25 cellular contexts compared by ENCODE assay signal in genomic region chr2:758073-758820, GRCh38.
DNase-seq lines count a peak whose midpoint lies in the region; ATAC-seq and TF ChIP-seq lines count a peak whose summit lies in the region.
"Had no signal": no experiment of that assay in that cellular context is flagged by ENCODE, and none has a peak within 500 bp of the region (broad histone marks: within the 10 kb centered on the region; RNA-seq: fewer than 3 reads in every experiment).

No MANE protein-coding gene starts in this region.

- H3K79me2 ChIP-seq in SK-N-SH (ENCODE audit: insufficient read depth) (no peaks in the 10 kb centered on the region), Loucy (ENCODE audit: insufficient read depth, low read length) (no peaks in the 10 kb centered on the region)

- no peak for TF ChIP-seq CTCF in SK-N-SH (IDR thresholded peaks at IDR 0.05)
- TF ChIP-seq CTCF in Loucy (conservative IDR thresholded peaks at IDR 0.05; ENCODE audit: low read length), result no peak
- no peak for TF ChIP-seq CTCF in NB4 (IDR thresholded peaks at IDR 0.05; ENCODE audit: low read depth, low read length)
- TF ChIP-seq CTCF in tibial artery (IDR thresholded peaks at IDR 0.05), result no peak

- no peak for TF ChIP-seq EP300 in SK-N-SH (IDR thresholded peaks at IDR 0.05; ENCODE audit: borderline replicate concordance in 1 of 2, low read depth in 1 of 2, low read length in 1 of 2)

- H4K20me1 ChIP-seq in SK-N-SH (ENCODE audit: insufficient read depth) (no peaks in the 10 kb centered on the region), Loucy (ENCODE audit: insufficient read depth, low read length, poor library complexity, severe bottlenecking) (no peaks in the 10 kb centered on the region)

- H3K9ac ChIP-seq in SK-N-SH, result no peak overlapping the region
- peak overlapping the region; percentile 10 for H3K9ac ChIP-seq in Loucy (ENCODE audit: low read depth, low read length, poor library complexity, severe bottlenecking)

- no peaks in the 10 kb centered on the region for H3K9me2 ChIP-seq in SK-N-SH
- no peaks in the 10 kb centered on the region for H3K9me2 ChIP-seq in Loucy (replicated peaks; ENCODE audit: low read depth, low read length)

- H3K4me2 ChIP-seq in SK-N-SH, result no peak overlapping the region
- H3K4me2 ChIP-seq in Loucy (ENCODE audit: low read depth, low read length, poor library complexity, severe bottlenecking), result peak overlapping the region; percentile 50

- H2AFZ ChIP-seq in SK-N-SH (ENCODE audit: low read depth) (no peak overlapping the region), Loucy (ENCODE audit: low read length) (no peak overlapping the region)

- H3K27me3 ChIP-seq in SK-N-SH (ENCODE audit: insufficient read depth), result no peaks in the 10 kb centered on the region
- H3K27me3 ChIP-seq in Loucy (ENCODE audit: insufficient read depth, low read length, poor library complexity, severe bottlenecking), result no peaks in the 10 kb centered on the region
- H3K27me3 ChIP-seq in tibial artery, result no peaks in the 10 kb centered on the region
- H3K27me3 ChIP-seq: Peyer's patch had no signal

- no peak for TF ChIP-seq RAD21 in SK-N-SH (IDR thresholded peaks at IDR 0.05; ENCODE audit: low read length)

- ATAC-seq in SK-N-SH treated with all-trans-retinoic acid at 6 μM for 48 hours, result no peak
- no peak for ATAC-seq in HG03378 (IDR thresholded peaks at IDR 0.05; ENCODE audit: unreplicated experiment)

- H3K9me3 ChIP-seq in SK-N-SH (no peaks in the 10 kb centered on the region), Loucy (ENCODE audit: insufficient read depth, low read depth, low read length) (no peaks in the 10 kb centered on the region), tibial artery (no peaks in the 10 kb centered on the region)
- H3K9me3 ChIP-seq: Peyer's patch had no signal

- H3F3A ChIP-seq in SK-N-SH (replicated peaks; ENCODE audit: insufficient read depth), result no peaks in the 10 kb centered on the region
- H3F3A ChIP-seq in Loucy (ENCODE audit: low read depth), result no peaks in the 10 kb centered on the region

- H3K4me3 ChIP-seq in SK-N-SH (ENCODE audit: low read depth in 2 of 2, low read length in 1 of 2) (no peak overlapping the region), Loucy (ENCODE audit: low read length, poor library complexity, severe bottlenecking) (no peak overlapping the region), NB4 (ENCODE audit: low read depth, low read length) (no peak overlapping the region), tibial artery (no peak overlapping the region)
- H3K4me3 ChIP-seq: Peyer's patch had no signal

- intact Hi-C loops in tibial artery (cut with DNase I; ENCODE audit: low total_unique reads), result no loop called here

- H3K4me1 ChIP-seq in SK-N-SH (ENCODE audit: control insufficient read depth in 1 of 2, insufficient read depth in 2 of 2, low read depth in 1 of 2, low read length in 1 of 2), result peaks cover 0 to 12% of the 10 kb centered on the region in 2 experiments; a peak in 1 of 4 replicates
- H3K4me1 ChIP-seq in Loucy (ENCODE audit: insufficient read depth, low read length, poor library complexity, severe bottlenecking), result peaks cover 58% of the 10 kb centered on the region
- no peaks in the 10 kb centered on the region for H3K4me1 ChIP-seq in tibial artery
- H3K4me1 ChIP-seq: Peyer's patch had no signal

- H3K36me3 ChIP-seq in SK-N-SH (replicated peaks in 1 of 2; ENCODE audit: control insufficient read depth in 1 of 2, insufficient read depth in 2 of 2, low read length in 1 of 2) (no peaks in the 10 kb centered on the region), Loucy (ENCODE audit: insufficient read depth, low read length) (no peaks in the 10 kb centered on the region), tibial artery (no peaks in the 10 kb centered on the region)
- H3K36me3 ChIP-seq: Peyer's patch had no signal

- DNase-seq in SK-N-SH, result no peak
- peak; percentile 67 for DNase-seq in NB4 (ENCODE audit: low read depth)
- no peak for DNase-seq in NCI-H146 (lab: John Stamatoyannopoulos, UW)
- DNase-seq in tibial artery, result no peak
- DNase-seq in OCI-M1 (lab: John Stamatoyannopoulos, UW), result no peak
- DNase-seq: CD4-positive, CD25-positive, alpha-beta regulatory T cell; DMS153; H9; HFFc6; KG1; NCI-H1048; NCI-H1417; NCI-H1694 treated with DMSO at 0.1 percent for 48 hours; NCI-H2081; NCI-H2171; NCI-H226; NCI-H510A; NCI-H69; Peyer's patch; SHP77 treated with DMSO at 0.1 percent for 48 hours; SW 1271 had no signal

- POLR2A ChIA-PET in SK-N-SH (lab: Yijun Ruan, JAX), result no interaction called here

- WGBS in SK-N-SH (ENCODE audit: low lambda C conversion rate), result 69% methylated on average over 13 of the region's 13 CpGs

- TF ChIP-seq POLR2A in NB4 (IDR thresholded peaks at IDR 0.05; ENCODE audit: extremely low read depth, insufficient read length), result no peak

- no peak overlapping the region for H3K27ac ChIP-seq in SK-N-SH (ENCODE audit: low read depth in 2 of 2, low read length in 1 of 2)
- H3K27ac ChIP-seq in tibial artery, result no peak overlapping the region
- H3K27ac ChIP-seq: 22Rv1, Peyer's patch had no signal

- CTCF ChIA-PET in SK-N-SH (lab: Yijun Ruan, JAX), result interaction anchor here (1.0 to 1.3 kb wide), 2 partner anchors 197 to 383 kb away, joined by 3 read pairs; no protein-coding TSS in a partner anchor

TF ChIP-seq in SK-N-SH, 30 proteins besides CTCF, POLR2A, EP300 and RAD21:
- TF ChIP-seq GATA2 (CRISPR knock-in tag; IDR thresholded peaks at IDR 0.05) (peak; percentile 44; the same call in 1 of the 2 replicates), MXI1 (IDR thresholded peaks at IDR 0.05; ENCODE audit: low read depth, low read length) (no peak), FOXM1 (IDR thresholded peaks at IDR 0.05; ENCODE audit: low read depth) (no peak)

TF ChIP-seq in SK-N-SH treated with all-trans-retinoic acid at 6 μM for 48 hours, 23 proteins besides CTCF, POLR2A, EP300 and RAD21:
- TF ChIP-seq GLIS3 (CRISPR knock-in tag; IDR thresholded peaks at IDR 0.05) (no peak), ARNTL (CRISPR knock-in tag; IDR thresholded peaks at IDR 0.05; ENCODE audit: borderline replicate concordance, low read depth) (no peak), RARB (CRISPR knock-in tag; IDR thresholded peaks at IDR 0.05) (no peak), TOX (CRISPR knock-in tag; IDR thresholded peaks at IDR 0.05; ENCODE audit: borderline replicate concordance) (no peak)
TF ChIP-seq in SK-N-SH treated with all-trans-retinoic acid at 6 μM for 48 hours: peak in this region for 0.
